ENCODE assay signal across 8 cellular contexts in the genomic region with DNA sequence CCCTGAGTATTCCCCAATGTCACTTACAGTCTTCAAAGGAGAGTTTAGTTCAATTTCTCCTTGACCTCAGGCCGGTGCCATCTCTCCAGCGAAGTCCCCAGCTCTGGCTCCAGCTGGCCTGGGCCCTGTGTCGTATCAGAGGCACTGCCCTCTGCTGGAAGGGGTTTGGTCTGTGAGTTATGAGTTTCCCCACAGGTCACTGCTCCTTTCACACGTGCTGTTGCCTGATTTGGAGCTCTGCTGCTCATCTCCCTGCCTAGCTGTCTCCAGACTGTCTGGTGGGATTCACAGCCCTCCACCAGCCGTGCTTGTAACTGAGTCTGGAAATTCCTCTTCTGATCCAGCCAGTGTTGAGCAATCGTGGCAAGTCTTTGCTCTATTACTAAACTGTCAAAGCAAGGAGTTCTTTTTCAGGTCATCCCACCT. TPM values are rescaled to one million over a fixed set of nuclear protein-coding genes. Genes with fewer than 3 reads are reported as not detected.
A peak's percentile ranks its signal among the peaks of the same experiment; 100 is the strongest.
DNase-seq lines count a peak whose midpoint lies in the region; FAIRE-seq and TF ChIP-seq lines count a peak whose summit lies in the region.

A gene (minus strand): TSS at position 105 of the 426 bp plus-strand sequence. CDS start 2,179 bp downstream, outside the sequence.

- H3K27me3 ChIP-seq in neuron (ENCODE audit: insufficient read depth, low read length) (no peaks in the 10 kb centered on the region), thyroid gland (no peaks in the 10 kb centered on the region)

- peak within 1 kb of the TSS; percentile 59 to 93 (median 75) for H3K27ac ChIP-seq in thyroid gland

- H3K4me3 ChIP-seq in neuron (ENCODE audit: low read length) (peak within 1 kb of the TSS; percentile 57), thyroid gland (replicated peaks in 1 of 3) (peak within 1 kb of the TSS in 2 of 3 donors; percentile 40 to 47)

- intact Hi-C loops in thyroid gland (cut with DNase I), result no loop called here

- peak in 5 of 6 experiments; percentile 22 to 53 (median 41) for TF ChIP-seq CTCF in thyroid gland (IDR thresholded peaks at IDR 0.05)

- TF ChIP-seq POLR2A in H54 (IDR thresholded peaks at IDR 0.05; ENCODE audit: low read depth, low read length) (no peak), thyroid gland (IDR thresholded peaks at IDR 0.05) (peak in 1 of 2 donors; percentile 49)

- in situ Hi-C loops in G401 (cut with HindIII; ENCODE audit: low sequenced_read_pairs), result no loop called here

- H3K36me3 ChIP-seq in neuron (ENCODE audit: insufficient read depth, low read length), result peaks cover 3% of the 10 kb centered on the region
- no peaks in the 10 kb centered on the region for H3K36me3 ChIP-seq in thyroid gland

- H2AFZ ChIP-seq in neuron (ENCODE audit: low read depth, low read length), result peak within 1 kb of the TSS; percentile 37

- DNase-seq in G401 (ENCODE audit: low spot score) (peak; percentile 63), H54 (ENCODE audit: insufficient read length, low spot score) (peak; percentile 48), LHCN-M2 (ENCODE audit: low read depth) (peak; percentile 58), SIG-M5 (lab: John Stamatoyannopoulos, UW) (peak; percentile 2), frontal cortex (ENCODE audit: low spot score in 2 of 2) (peak; percentile 36 to 49), thyroid gland (peak; percentile 74 to 77)
- DNase-seq in activated naive CD4-positive, alpha-beta T cell (lab: John Stamatoyannopoulos, UW), result peak; percentile 1 to 34 (median 6)

- H3K9me3 ChIP-seq in neuron (ENCODE audit: low read length) (no peaks in the 10 kb centered on the region), thyroid gland (no peaks in the 10 kb centered on the region)

- peak; percentile 70 for FAIRE-seq in H54 (lab: Jason Lieb, UNC)
- FAIRE-seq in frontal cortex (lab: Jason Lieb, UNC), result no peak

- 8 to 10% methylated on average over 2 to 3 of the region's 6 CpGs for WGBS in thyroid gland, 2 donors

- H3K4me1 ChIP-seq in neuron (ENCODE audit: insufficient read depth, low read length) (peaks cover 3% of the 10 kb centered on the region), thyroid gland (peaks cover 0 to 12% of the 10 kb centered on the region in 2 donors)

RNA-seq across cellular contexts. Expression of the gene that starts here (rescaled TPM):
- 14.8 and 22.6 TPM in 2 replicates for total RNA-seq in G401 (2014; rRNA removed; shearing (Covaris generic))
- total RNA-seq in LHCN-M2 (2014; rRNA removed) (20.1 and 21.0 TPM in 2 replicates), frontal cortex (13.9 TPM), thyroid gland (10 to 100 TPM; 13.3 to 16.7 (median 14.6) TPM)
- 8.1 TPM for polyA plus RNA-seq in LHCN-M2 (2012)

Comparison
In these comparisons a context has a peak if more than half of its experiments do, and no peak if none do; other contexts are left out.
1. Peak in every context shown above with its lines: DNase-seq, H3K4me3 ChIP-seq and H3K27ac ChIP-seq.
2. DNase-seq: peak in every context shown above with its lines; median percentile 76 in thyroid gland; 63 in G401; 58 in LHCN-M2; 48 in H54; 42 in frontal cortex; 6 in activated naive CD4-positive, alpha-beta T cell; 2 in SIG-M5.